In the genomic region with DNA sequence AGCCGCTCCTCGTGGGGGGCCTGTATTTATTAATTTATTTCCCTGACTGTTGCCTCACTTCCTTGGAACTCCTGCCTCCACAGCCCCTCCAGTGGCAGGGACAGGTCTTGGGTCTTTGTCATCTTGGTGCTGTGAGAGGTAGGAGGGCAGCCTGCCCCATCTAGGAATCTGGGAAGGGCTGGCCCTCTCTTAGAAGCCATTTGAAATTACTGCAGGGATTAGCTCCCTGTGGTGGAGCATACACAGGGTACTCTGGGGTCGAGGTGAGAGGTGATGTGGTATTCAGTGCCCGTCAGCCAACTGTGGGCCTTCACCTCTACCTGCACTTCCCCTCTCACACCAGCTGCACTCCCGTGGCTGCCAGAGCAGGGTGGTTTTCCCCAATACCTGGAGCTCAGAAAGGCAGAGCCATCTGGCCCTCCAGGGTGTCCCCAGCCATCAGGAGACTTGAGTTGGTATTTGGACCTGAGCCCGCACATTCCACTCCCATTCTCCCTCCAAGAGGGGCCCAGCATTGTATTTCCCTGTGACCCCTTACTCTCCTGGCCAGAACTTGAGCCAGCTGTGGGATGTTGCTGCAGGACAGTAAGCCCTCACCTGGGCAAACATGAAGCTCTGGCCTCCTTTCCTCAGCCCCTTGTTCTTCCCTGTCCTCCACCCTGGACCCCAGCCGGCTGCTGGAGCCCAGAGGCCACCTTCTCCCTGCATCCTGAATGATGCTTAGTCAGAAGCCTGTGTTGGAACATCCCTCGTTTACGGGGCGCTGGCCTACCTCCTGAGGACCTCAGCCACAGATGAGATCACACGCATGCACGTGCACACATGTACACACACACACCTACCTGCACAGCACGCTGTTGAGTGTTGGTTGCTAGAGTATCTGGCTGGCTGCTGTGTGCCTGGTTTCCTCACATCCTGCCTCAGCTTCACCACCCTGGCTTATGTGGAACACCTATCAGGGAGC, we compare ENCODE assay signal across 14 cellular contexts. TPM values are rescaled to one million over a fixed set of nuclear protein-coding genes. Genes with fewer than 3 reads are reported as not detected.
DNase-seq lines count a peak whose midpoint lies in the region; FAIRE-seq and TF ChIP-seq lines count a peak whose summit lies in the region.
"Had no signal": no experiment of that assay in that cellular context is flagged by ENCODE, and none has a peak within 500 bp of the region (broad histone marks: within the 10 kb centered on the region; RNA-seq: fewer than 3 reads in every experiment).

No MANE protein-coding gene starts in this region.

- no peaks in the 10 kb centered on the region for H3K9me3 Mint-ChIP-seq in T-helper 2 cell treated with Interferon-gamma antibody and Interleukin-4, amounts not matched to agents 5 μg/mL and 100 μg/mL, for 36 hours
- H3K9me3 Mint-ChIP-seq in neural progenitor cell: no peaks in the 10 kb centered on the region

- H3K9ac ChIP-seq in H1 (replicated peaks in 1 of 4; ENCODE audit: extremely low read depth in 1 of 4, low read depth in 3 of 4, low read length in 3 of 4): no peak overlapping the region; a peak in 1 of 7 replicates
- no peak overlapping the region for H3K9ac ChIP-seq in neural progenitor cell

- no peak overlapping the region for H2BK20ac ChIP-seq in H1 (ENCODE audit: low read length)

- no peak overlapping the region for H2BK5ac ChIP-seq in H1 (ENCODE audit: low read depth, low read length)

- peaks cover 0 to 4% (median 2%) of the 10 kb centered on the region in 4 experiments; a peak in 4 of 7 replicates for H3K4me1 ChIP-seq in H1 (replicated peaks in 1 of 4; ENCODE audit: control insufficient read depth in 3 of 4, insufficient read depth in 4 of 4, low read length in 3 of 4)
- peaks cover 7% of the 10 kb centered on the region for H3K4me1 ChIP-seq in neural progenitor cell
- H3K4me1 ChIP-seq in tibial artery: peaks cover 5 to 29% (median 15%) of the 10 kb centered on the region in 4 donors

- H3K18ac ChIP-seq in H1 (ENCODE audit: extremely low read depth, low read length): no peak overlapping the region

- no peak overlapping the region for H3K23ac ChIP-seq in H1 (ENCODE audit: insufficient read length)

- H3K14ac ChIP-seq in H1 (ENCODE audit: insufficient read length): no peak overlapping the region

- no peak for TF ChIP-seq RAD21 in H1 (IDR thresholded peaks at IDR 0.05 in 1 of 2, conservative IDR thresholded peaks at IDR 0.05 in 1 of 2; ENCODE audit: low read depth in 2 of 2, low read length in 2 of 2)

- no peak overlapping the region for H2BK120ac ChIP-seq in H1 (replicated peaks; ENCODE audit: low read depth, low read length)

- H3K27ac ChIP-seq in H1 (ENCODE audit: low read depth, low read length) (no peak overlapping the region), neural progenitor cell (no peak overlapping the region), tibial artery (no peak overlapping the region)
- H3K27ac ChIP-seq: brain microvascular endothelial cell had no signal

- no peak overlapping the region for H3K56ac ChIP-seq in H1 (replicated peaks; ENCODE audit: insufficient read length, low read depth, low read length)

- H2AK5ac ChIP-seq in H1 (ENCODE audit: low read depth, low read length): peak overlapping the region; percentile 9; the same call in 1 of the 2 replicates

- intact Hi-C loops in tibial artery (cut with DNase I; ENCODE audit: low total_unique reads): loop anchor here (5.0 kb wide), 1 partner anchor 146 kb away; a partner anchor contains a TSS

- H4K20me1 ChIP-seq in H1 (replicated peaks in 1 of 2; ENCODE audit: control insufficient read depth in 1 of 2, insufficient read depth in 2 of 2, low read length in 2 of 2): peaks cover 1 to 4% of the 10 kb centered on the region in 2 experiments
- H4K20me1 ChIP-seq in neural progenitor cell (ENCODE audit: low read depth): no peaks in the 10 kb centered on the region

- TF ChIP-seq CTCF in H1 (IDR thresholded peaks at IDR 0.05; ENCODE audit: control extremely low read depth in 1 of 3, insufficient read depth in 1 of 3, low read depth in 1 of 3, low read length in 3 of 3) (no peak), neural progenitor cell (IDR thresholded peaks at IDR 0.05) (peak; percentile 4), tibial artery (IDR thresholded peaks at IDR 0.05) (no peak)

- H4K91ac ChIP-seq in H1 (replicated peaks; ENCODE audit: insufficient read length, low read length): no peak overlapping the region

- H3K9me3 ChIP-seq in H1 (ENCODE audit: insufficient read depth in 2 of 2, low read depth in 1 of 2, low read length in 1 of 2): no peaks in the 10 kb centered on the region
- no peaks in the 10 kb centered on the region for H3K9me3 ChIP-seq in neural progenitor cell (ENCODE audit: low read depth)
- H3K9me3 ChIP-seq in tibial artery: no peaks in the 10 kb centered on the region
- H3K9me3 ChIP-seq: HAP-1, MG63 had no signal

- WGBS in H1 (ENCODE audit: extremely low coverage in 1 of 2, insufficient coverage in 1 of 2, insufficient read length in 1 of 2, insufficient replicate concordance in 2 of 2, low coverage in 1 of 2, low lambda C conversion rate in 2 of 2, missing lambda C conversion rate in 1 of 2), 2 experiments: 84% methylated on average over 13 of the region's 13 CpGs; no CpG with 5 or more reads in 1 of the 2 experiments

- H4K5ac ChIP-seq in H1 (ENCODE audit: insufficient read length, low read depth, low read length): no peak overlapping the region

- FAIRE-seq in H1 (lab: Jason Lieb, UNC): no peak
- FAIRE-seq: A204.1, endometrium had no signal

- POLR2A ChIA-PET in H1 (lab: Charles Lee; ENCODE audit: partially characterized antibody): interaction anchor here (0.9 to 1.7 kb wide), 3 partner anchors 17 to 147 kb away, joined by 3 to 4 read pairs (median 4); a partner anchor contains a TSS

- peak overlapping the region; percentile 45 for H3K4ac ChIP-seq in H1 (replicated peaks; ENCODE audit: insufficient read length, low read depth, low read length)

- no peaks in the 10 kb centered on the region for H3K79me1 ChIP-seq in H1 (ENCODE audit: low read depth, low read length)

- H3K27ac Mint-ChIP-seq in T-helper 2 cell treated with Interferon-gamma antibody and Interleukin-4, amounts not matched to agents 5 μg/mL and 100 μg/mL, for 36 hours: peak overlapping the region; percentile 70
- H3K27ac Mint-ChIP-seq in neural progenitor cell: no peak overlapping the region

- no peaks in the 10 kb centered on the region for H3K27me3 Mint-ChIP-seq in T-helper 2 cell treated with Interferon-gamma antibody and Interleukin-4, amounts not matched to agents 5 μg/mL and 100 μg/mL, for 36 hours (ENCODE audit: low read depth)
- H3K27me3 Mint-ChIP-seq in neural progenitor cell (ENCODE audit: insufficient read depth, low read depth): peaks cover 6% of the 10 kb centered on the region

- H3K79me2 ChIP-seq in H1 (ENCODE audit: control insufficient read depth in 1 of 2, insufficient read depth in 2 of 2, low read length in 2 of 2): no peaks in the 10 kb centered on the region
- peaks cover 8% of the 10 kb centered on the region for H3K79me2 ChIP-seq in neural progenitor cell (ENCODE audit: low read depth)

- TF ChIP-seq POLR2A in H1 (IDR thresholded peaks at IDR 0.05; ENCODE audit: control extremely low read depth in 1 of 2, low read depth in 2 of 2, low read length in 2 of 2): no peak

- peaks cover 26% of the 10 kb centered on the region for H3K36me3 Mint-ChIP-seq in T-helper 2 cell treated with Interferon-gamma antibody and Interleukin-4, amounts not matched to agents 5 μg/mL and 100 μg/mL, for 36 hours (ENCODE audit: low read depth)
- H3K36me3 Mint-ChIP-seq in neural progenitor cell: peaks cover 8% of the 10 kb centered on the region

- H3K36me3 ChIP-seq in H1 (ENCODE audit: control insufficient read depth in 2 of 4, insufficient read depth in 4 of 4, low read length in 3 of 4) (no peaks in the 10 kb centered on the region; a peak in 1 of 8 replicates), neural progenitor cell (no peaks in the 10 kb centered on the region), tibial artery (peaks cover 29 to 52% (median 40%) of the 10 kb centered on the region in 3 donors)
- H3K36me3 ChIP-seq: MG63 had no signal

- H2BK12ac ChIP-seq in H1 (ENCODE audit: low read depth, low read length): no peak overlapping the region

- TF ChIP-seq EP300 in H1 (IDR thresholded peaks at IDR 0.05; ENCODE audit: borderline replicate concordance in 1 of 2, low read depth in 2 of 2, low read length in 2 of 2): no peak

- H3K4me3 Mint-ChIP-seq in T-helper 2 cell treated with Interferon-gamma antibody and Interleukin-4, amounts not matched to agents 5 μg/mL and 100 μg/mL, for 36 hours: peak overlapping the region; percentile 80
- H3K4me3 Mint-ChIP-seq in neural progenitor cell: peak overlapping the region; percentile 61

- H3K4me3 ChIP-seq in H1 (ENCODE audit: extremely low read depth in 1 of 4, insufficient read depth in 2 of 4, low read depth in 3 of 4, low read length in 4 of 4): no peak overlapping the region
- no peak overlapping the region for H3K4me3 ChIP-seq in neural progenitor cell
- no peak overlapping the region for H3K4me3 ChIP-seq in tibial artery
- H3K4me3 ChIP-seq: HAP-1, MG63 had no signal

- peaks cover 0 to 2% (median 0%) of the 10 kb centered on the region in 4 experiments; a peak in 1 of 7 replicates for H3K27me3 ChIP-seq in H1 (replicated peaks in 1 of 4; ENCODE audit: control insufficient read depth in 3 of 4, extremely low read depth in 1 of 4, insufficient read depth in 3 of 4, low read length in 3 of 4)
- peaks cover 10% of the 10 kb centered on the region for H3K27me3 ChIP-seq in neural progenitor cell
- H3K27me3 ChIP-seq in tibial artery: no peaks in the 10 kb centered on the region
- H3K27me3 ChIP-seq: brain microvascular endothelial cell, MG63 had no signal

- no peak overlapping the region for H3K4me2 ChIP-seq in H1 (ENCODE audit: insufficient read depth in 1 of 2, low read depth in 2 of 2, low read length in 2 of 2)
- no peak overlapping the region for H3K4me2 ChIP-seq in neural progenitor cell

- CTCF ChIA-PET in H1 (lab: Charles Lee; ENCODE audit: partially characterized antibody): interaction anchor here (0.6 to 2.1 kb wide), 12 partner anchors 14 to 79 kb away, joined by 3 to 6 read pairs (median 4); no protein-coding TSS in a partner anchor

- no peak for DNase-seq in T-helper 2 cell treated with Interferon-gamma antibody and Interleukin-4, amounts not matched to agents 5 μg/mL and 100 μg/mL, for 36 hours (ENCODE audit: low spot score)
- DNase-seq in T-helper 2 cell (no peak), NCI-H2171 treated with DMSO at 0.1 percent for 48 hours (lab: John Stamatoyannopoulos, UW) (peak; percentile 60), H1 (ENCODE audit: low read depth in 1 of 2, low spot score in 2 of 2) (no peak), neural progenitor cell (ENCODE audit: low spot score) (peak; percentile 48), midbrain (lab: John Stamatoyannopoulos, UW) (no peak), tibial artery (no peak)
- DNase-seq in NK-92 treated with Interleukin-12 subunit alpha and Interleukin-12 subunit beta, amount 100 ng/mL, for 24 hours (lab: John Stamatoyannopoulos, UW): no peak
- DNase-seq: activated CD4-positive, CD25-positive, alpha-beta regulatory T cell; brain microvascular endothelial cell; MG63 had no signal

- peaks cover 15% of the 10 kb centered on the region for H3K4me1 Mint-ChIP-seq in T-helper 2 cell treated with Interferon-gamma antibody and Interleukin-4, amounts not matched to agents 5 μg/mL and 100 μg/mL, for 36 hours (ENCODE audit: low read depth)
- peaks cover 19% of the 10 kb centered on the region for H3K4me1 Mint-ChIP-seq in neural progenitor cell

- H3K23me2 ChIP-seq in H1 (ENCODE audit: low read depth, low read length): peaks cover 10% of the 10 kb centered on the region; the same call in 1 of the 2 replicates

- no peak overlapping the region for H4K8ac ChIP-seq in H1 (ENCODE audit: extremely low read depth, insufficient read depth, low read length)

- H2BK15ac ChIP-seq in H1 (ENCODE audit: low read length): no peak overlapping the region

- peaks cover 6% of the 10 kb centered on the region for H3F3A ChIP-seq in neural progenitor cell (ENCODE audit: low read depth)

- H2AFZ ChIP-seq in H1 (ENCODE audit: low read length): no peak overlapping the region
- no peak overlapping the region for H2AFZ ChIP-seq in neural progenitor cell (replicated peaks)

RNA-seq across cellular contexts. Expression of a gene that starts 2.0 kb away (rescaled TPM):
- total RNA-seq in H1 (2021; fragmentation: NEBNext Ultra II Directional; extraction: Animal tissue kit (Norgen Biotek cat#: 25700)): 14.7 and 15.0 TPM in 2 replicates
- polyA plus RNA-seq in H1 (2011; rRNA removed): 20.0 and 21.2 TPM in 2 replicates
- polyA plus RNA-seq in H1 (2011; cell fraction: cytosol; rRNA removed): 17.1 TPM
- 28.8 TPM for polyA plus RNA-seq in H1 (2011; cell fraction: nucleus; rRNA removed)
- 11.7 to 16.4 TPM (median 15.2 TPM) in 4 replicates for polyA plus RNA-seq in H1 (2012, experiment 1 of 2)
- polyA plus RNA-seq in H1 (2012, experiment 2 of 2): 15.2 TPM
- polyA plus RNA-seq in H1 (2013, experiment 1 of 2): 7.5 TPM
- polyA plus RNA-seq in H1 (2013, experiment 2 of 2): 8.5 TPM
- 4.8 and 5.2 TPM in 2 replicates for polyA minus RNA-seq in H1 (2011; rRNA and poly(A)+ RNA removed)
- 10.6 TPM for polyA minus RNA-seq in H1 (2011; cell fraction: cytosol; rRNA and poly(A)+ RNA removed)
- 6.7 TPM for polyA minus RNA-seq in H1 (2011; cell fraction: nucleus; rRNA and poly(A)+ RNA removed)
- 13.4 and 18.3 TPM in 2 replicates for total RNA-seq in neural progenitor cell (ENCODE audit: low replicate concordance)

RNA-seq across cellular contexts. Expression of a gene that starts 12.8 kb away (rescaled TPM):
- total RNA-seq in H1 (2021; fragmentation: NEBNext Ultra II Directional; extraction: Animal tissue kit (Norgen Biotek cat#: 25700)): 4.2 and 8.0 TPM in 2 replicates
- 9.2 TPM in 2 replicates for polyA plus RNA-seq in H1 (2011; rRNA removed)
- 8.0 TPM for polyA plus RNA-seq in H1 (2011; cell fraction: cytosol; rRNA removed)
- 49.3 TPM for polyA plus RNA-seq in H1 (2011; cell fraction: nucleus; rRNA removed)
- polyA plus RNA-seq in H1 (2012, experiment 1 of 2): 2.8 to 7.8 TPM (median 6.9 TPM) in 4 replicates
- polyA plus RNA-seq in H1 (2012, experiment 2 of 2): 4.2 TPM
- 10.3 TPM for polyA plus RNA-seq in H1 (2013, experiment 1 of 2)
- 6.5 TPM for polyA plus RNA-seq in H1 (2013, experiment 2 of 2)
- polyA minus RNA-seq in H1 (2011; rRNA and poly(A)+ RNA removed): 1.5 and 2.0 TPM in 2 replicates
- 3.1 TPM for polyA minus RNA-seq in H1 (2011; cell fraction: cytosol; rRNA and poly(A)+ RNA removed)
- 7.5 TPM for polyA minus RNA-seq in H1 (2011; cell fraction: nucleus; rRNA and poly(A)+ RNA removed)
- 2.0 and 10.1 TPM in 2 replicates for total RNA-seq in neural progenitor cell (ENCODE audit: low replicate concordance)

RNA-seq across cellular contexts. Expression of a gene that starts 51.6 kb away (rescaled TPM):
- 10.9 and 11.3 TPM in 2 replicates for total RNA-seq in H1 (2021; fragmentation: NEBNext Ultra II Directional; extraction: Animal tissue kit (Norgen Biotek cat#: 25700))
- 4.3 and 4.5 TPM in 2 replicates for polyA plus RNA-seq in H1 (2011; rRNA removed)
- polyA plus RNA-seq in H1 (2011; cell fraction: cytosol; rRNA removed): 4.2 TPM
- 28.6 TPM for polyA plus RNA-seq in H1 (2011; cell fraction: nucleus; rRNA removed)
- 9.8 to 11.6 TPM (median 10.2 TPM) in 4 replicates for polyA plus RNA-seq in H1 (2012, experiment 1 of 2)
- 5.2 TPM for polyA plus RNA-seq in H1 (2012, experiment 2 of 2)
- polyA plus RNA-seq in H1 (2013, experiment 1 of 2): 3.7 TPM
- 3.4 TPM for polyA plus RNA-seq in H1 (2013, experiment 2 of 2)
- 12.4 and 24.5 TPM in 2 replicates for polyA minus RNA-seq in H1 (2011; rRNA and poly(A)+ RNA removed)
- polyA minus RNA-seq in H1 (2011; cell fraction: cytosol; rRNA and poly(A)+ RNA removed): 6.2 TPM
- 36.4 TPM for polyA minus RNA-seq in H1 (2011; cell fraction: nucleus; rRNA and poly(A)+ RNA removed)
- total RNA-seq in neural progenitor cell (ENCODE audit: low replicate concordance): 10.1 and 18.4 TPM in 2 replicates

Comparison
In these comparisons a context has a peak if more than half of its experiments do, and no peak if none do; other contexts are left out.
1. DNase-seq: peak in NCI-H2171 treated with DMSO at 0.1 percent for 48 hours (single experiment) and neural progenitor cell (single experiment); none in T-helper 2 cell treated with Interferon-gamma antibody and Interleukin-4, amounts not matched to agents 5 μg/mL and 100 μg/mL, for 36 hours (single experiment), T-helper 2 cell (0 of 5), H1 (0 of 2), midbrain (single experiment), tibial artery (0 of 2) and NK-92 treated with Interleukin-12 subunit alpha and Interleukin-12 subunit beta, amount 100 ng/mL, for 24 hours (single experiment).